Comparison of ENCODE assay signal across 8 cellular contexts in the genomic region with DNA sequence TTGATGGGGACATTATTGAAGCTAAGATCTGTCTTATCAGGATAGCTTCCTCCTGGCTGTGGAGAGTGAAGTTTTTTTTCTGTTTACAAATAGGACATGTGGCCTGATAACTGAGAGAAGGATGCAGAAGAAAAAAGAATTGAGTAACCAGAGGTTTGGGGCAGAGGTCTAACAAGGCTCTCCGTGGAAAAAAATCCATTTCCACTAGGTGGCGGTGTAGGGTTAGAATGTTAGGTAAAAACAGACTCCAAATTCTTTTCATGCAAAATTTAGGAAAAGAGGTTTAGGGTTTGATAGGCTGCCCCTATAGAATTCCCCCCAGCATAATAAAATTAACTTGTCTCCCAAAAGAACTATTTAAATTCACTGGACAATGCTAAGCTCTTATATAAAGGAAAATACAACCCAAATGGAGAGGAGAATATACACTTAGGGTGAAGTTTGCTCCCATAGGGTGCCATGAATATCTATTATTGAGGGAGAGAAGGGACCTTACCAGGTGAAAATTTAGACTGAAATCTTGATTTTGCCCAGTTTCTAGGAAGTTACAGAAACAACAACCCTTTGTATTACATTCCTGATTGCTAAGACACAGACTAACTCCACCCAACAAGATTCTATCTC.
DNase-seq lines count a peak whose midpoint lies in the region; ATAC-seq and TF ChIP-seq lines count a peak whose summit lies in the region.

No MANE protein-coding gene starts in this region.

- no peak overlapping the region for H3K27ac ChIP-seq in suprapubic skin

- no peaks in the 10 kb centered on the region for H3K36me3 Mint-ChIP-seq in Caco-2 (ENCODE audit: insufficient read depth, unreplicated experiment)

- H3K4me3 ChIP-seq in Caco-2 (ENCODE audit: low read depth, low read length) (no peak overlapping the region), WI38 (ENCODE audit: low read depth, low read length) (no peak overlapping the region), suprapubic skin (no peak overlapping the region)

- no TSS peak for BruUV-seq in Caco-2 (replicated peaks; lab: Mats Ljungman, UMichigan)

- intact Hi-C loops in Caco-2 (cut with micrococcal nuclease; ENCODE audit: unreplicated experiment) = loop anchor here (1.0 kb wide), 3 partner anchors 216 to 565 kb away; no protein-coding TSS in a partner anchor

- no peaks in the 10 kb centered on the region for H3K4me1 Mint-ChIP-seq in Caco-2 (ENCODE audit: low read depth, unreplicated experiment)

- H3K9me3 ChIP-seq in Caco-2 (no peaks in the 10 kb centered on the region), suprapubic skin (no peaks in the 10 kb centered on the region)

- TF ChIP-seq EP300 in suprapubic skin (IDR thresholded peaks at IDR 0.05) = no peak

- no peaks in the 10 kb centered on the region for H3K27me3 ChIP-seq in Caco-2 (replicated peaks; ENCODE audit: control insufficient read depth, insufficient read depth, low read length)
- no peaks in the 10 kb centered on the region for H3K27me3 ChIP-seq in suprapubic skin

- TF ChIP-seq CTCF in Caco-2 (IDR thresholded peaks at IDR 0.05; ENCODE audit: insufficient read depth in 1 of 2, low read depth in 1 of 2, low read length in 1 of 2, severe bottlenecking in 1 of 2, unreplicated experiment in 1 of 2) (peak; percentile 56 to 61), WI38 (IDR thresholded peaks at IDR 0.05; ENCODE audit: low read depth, low read length) (peak; percentile 46; the same call in 1 of the 2 replicates), suprapubic skin (IDR thresholded peaks at IDR 0.05) (peak in 1 of 2 donors; percentile 29)

- CTCF ChIA-PET in Caco-2 (lab: Charles Lee) = no interaction called here

- no peak for TF ChIP-seq POLR2A in suprapubic skin (IDR thresholded peaks at IDR 0.05)

- H3K27me3 Mint-ChIP-seq in Caco-2 (ENCODE audit: insufficient read depth, unreplicated experiment) = no peaks in the 10 kb centered on the region

- DNase-seq in Caco-2 = peak in 1 of 2 experiments; percentile 67
- peak; percentile 27 for DNase-seq in MV-4-11 (lab: John Stamatoyannopoulos, UW)
- peak; percentile 60 for DNase-seq in iPS DF 4.7 (ENCODE audit: extremely low read depth, low spot score)
- DNase-seq in GF-D8 (lab: John Stamatoyannopoulos, UW) = no peak
- no peak for DNase-seq in suprapubic skin (ENCODE audit: low spot score in 2 of 2)

- H3K4me3 Mint-ChIP-seq in Caco-2 (ENCODE audit: unreplicated experiment) = no peak overlapping the region

- no peak overlapping the region for H3K27ac Mint-ChIP-seq in Caco-2 (ENCODE audit: unreplicated experiment)

- no peaks in the 10 kb centered on the region for H3K9me3 Mint-ChIP-seq in Caco-2 (ENCODE audit: unreplicated experiment)

- H3K36me3 ChIP-seq in Caco-2 (ENCODE audit: control insufficient read depth, insufficient read depth, low read length) = no peaks in the 10 kb centered on the region
- no peaks in the 10 kb centered on the region for H3K36me3 ChIP-seq in suprapubic skin

- POLR2A ChIA-PET in Caco-2 (lab: Charles Lee) = no interaction called here

- ATAC-seq in GM18511 (IDR thresholded peaks at IDR 0.05; ENCODE audit: unreplicated experiment) (peak; percentile 69), GM21576 (IDR thresholded peaks at IDR 0.05; ENCODE audit: unreplicated experiment) (no peak)

- WGBS in suprapubic skin = 23% methylated on average over 2 of the region's 2 CpGs

- H3K4me1 ChIP-seq in Caco-2 (no peaks in the 10 kb centered on the region), suprapubic skin (no peaks in the 10 kb centered on the region)

Comparison
In these comparisons a context has a peak if more than half of its experiments do, and no peak if none do; other contexts are left out.
1. DNase-seq: peak in MV-4-11 (single experiment) and iPS DF 4.7 (single experiment); none in GF-D8 (single experiment) and suprapubic skin (0 of 2).